In the genomic region with DNA sequence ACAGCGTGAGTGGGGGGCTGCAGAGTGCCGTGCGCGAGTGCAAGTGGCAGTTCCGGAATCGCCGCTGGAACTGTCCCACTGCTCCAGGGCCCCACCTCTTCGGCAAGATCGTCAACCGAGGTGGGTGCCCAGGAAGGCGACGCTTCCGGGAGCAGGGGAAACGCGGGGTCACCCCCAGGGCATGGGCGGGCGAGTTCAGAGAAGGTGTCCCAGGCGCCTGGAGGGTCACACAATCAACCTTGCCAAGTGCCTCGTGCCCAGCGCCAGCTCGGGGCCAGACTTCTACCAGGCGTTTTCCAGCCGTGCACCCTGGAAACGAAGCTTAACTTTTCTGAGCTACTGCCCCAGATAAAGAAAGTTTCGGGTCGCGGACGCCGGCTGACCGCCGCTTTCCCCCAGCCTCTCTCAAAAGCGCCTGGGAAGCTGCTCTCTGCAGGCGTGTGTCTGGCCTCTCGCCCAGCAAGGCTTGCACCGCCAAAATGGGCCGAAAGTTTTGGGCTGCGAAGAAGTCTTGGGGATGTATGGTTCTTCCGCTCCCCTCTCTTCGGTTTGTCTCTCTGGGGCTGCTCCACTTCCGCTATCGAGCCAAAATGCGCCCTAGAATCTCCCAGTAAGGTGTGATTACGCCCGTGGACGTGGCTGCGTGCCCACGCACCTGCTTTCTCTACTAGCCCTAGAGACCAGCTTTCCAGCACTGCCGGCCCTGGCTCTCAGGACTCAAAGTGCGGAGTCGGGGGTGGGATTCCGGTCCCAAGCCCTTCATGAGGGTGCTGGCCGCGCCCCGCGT, we compare ENCODE assay signal across 9 cellular contexts. TPM values are rescaled to one million over a fixed set of nuclear protein-coding genes. Genes with fewer than 3 reads are reported as not detected.
DNase-seq lines count a peak whose midpoint lies in the region; ATAC-seq and TF ChIP-seq lines count a peak whose summit lies in the region.
"Had no signal": no experiment of that assay in that cellular context is flagged by ENCODE, and none has a peak within 500 bp of the region (broad histone marks: within the 10 kb centered on the region; RNA-seq: fewer than 3 reads in every experiment).

No MANE protein-coding gene starts in this region.

- peak overlapping the region; percentile 88 for H3K4me3 Mint-ChIP-seq in central memory CD8-positive, alpha-beta T cell
- peak overlapping the region; percentile 89 for H3K4me3 Mint-ChIP-seq in natural killer cell

- peaks cover 11% of the 10 kb centered on the region for H3K27me3 Mint-ChIP-seq in central memory CD8-positive, alpha-beta T cell
- H3K27me3 Mint-ChIP-seq in natural killer cell (ENCODE audit: low read depth in 2 of 2) = peaks cover 25 to 32% of the 10 kb centered on the region in 2 donors

- H3K9ac ChIP-seq in BLaER1 = no peak overlapping the region

- H3K4me1 ChIP-seq in BLaER1 = peaks cover 59% of the 10 kb centered on the region

- H3K27ac ChIP-seq in BLaER1 = no peak overlapping the region

- peak overlapping the region; percentile 85 for H3K4me2 ChIP-seq in BLaER1

- no peak for TF ChIP-seq CTCF in natural killer cell (IDR thresholded peaks at IDR 0.05)

- no peaks in the 10 kb centered on the region for H3K36me3 ChIP-seq in BLaER1

- peaks cover 40% of the 10 kb centered on the region for H3K36me3 Mint-ChIP-seq in central memory CD8-positive, alpha-beta T cell (ENCODE audit: insufficient read depth)
- H3K36me3 Mint-ChIP-seq in natural killer cell = no peaks in the 10 kb centered on the region

- ATAC-seq in central memory CD8-positive, alpha-beta T cell (replicated peaks; ENCODE audit: extremely low read depth, poor library complexity, severe bottlenecking) = peak; percentile 55
- ATAC-seq in natural killer cell (peak; percentile 16 to 28 (median 21)), GM19467 (IDR thresholded peaks at IDR 0.05; ENCODE audit: unreplicated experiment) (no peak), HG02840 (IDR thresholded peaks at IDR 0.05; ENCODE audit: low FRiP score, unreplicated experiment) (no peak)

- H3K27ac Mint-ChIP-seq in central memory CD8-positive, alpha-beta T cell (ENCODE audit: low read depth) = peak overlapping the region; percentile 95
- H3K27ac Mint-ChIP-seq in natural killer cell = peak overlapping the region; percentile 73 to 94

- H3K27me3 ChIP-seq in BLaER1 = peaks cover 92% of the 10 kb centered on the region

- intact Hi-C loops in natural killer cell (cut with micrococcal nuclease) = loop anchor here (2.0 to 10.0 kb wide), 3 partner anchors 39 to 127 kb away; a partner anchor contains a TSS

- DNase-seq in NCI-H69 (lab: John Stamatoyannopoulos, UW) (peak; percentile 41), natural killer cell (peak; percentile 53), SIG-M5 (lab: John Stamatoyannopoulos, UW) (no peak), dermis blood vessel endothelial cell (no peak)
- DNase-seq in central memory CD8-positive, alpha-beta T cell (ENCODE audit: low spot score in 2 of 2) = peak; percentile 34 to 48

- H4K20me1 ChIP-seq in BLaER1 = peaks cover 61% of the 10 kb centered on the region

- no peaks in the 10 kb centered on the region for H3K9me3 Mint-ChIP-seq in central memory CD8-positive, alpha-beta T cell
- H3K9me3 Mint-ChIP-seq in natural killer cell = no peaks in the 10 kb centered on the region

- H3K4me1 Mint-ChIP-seq in central memory CD8-positive, alpha-beta T cell = peaks cover 53% of the 10 kb centered on the region
- peaks cover 53 to 54% of the 10 kb centered on the region in 2 donors for H3K4me1 Mint-ChIP-seq in natural killer cell

- no peaks in the 10 kb centered on the region for H3K9me3 ChIP-seq in BLaER1

- peak overlapping the region; percentile 59 for H3K4me3 ChIP-seq in BLaER1

RNA-seq across cellular contexts. Expression of a gene that starts 1.7 kb away (rescaled TPM):
- total RNA-seq in natural killer cell = 1 to 10 TPM; 1.1 to 2.0 (median 1.7) TPM
- not detected in 2 replicates for total RNA-seq in dermis blood vessel endothelial cell
- total RNA-seq: glomerular endothelial cell had no signal

RNA-seq across cellular contexts. Expression of a gene that starts 8.3 kb away (rescaled TPM):
- total RNA-seq in natural killer cell (1 to 10 TPM; 7.9 to 10.0 (median 8.2) TPM), dermis blood vessel endothelial cell (0.05 TPM in 1 of 2 replicates, not detected in the other)
- total RNA-seq: glomerular endothelial cell had no signal

RNA-seq across cellular contexts. Expression of a gene that starts 19.4 kb away (rescaled TPM):
- total RNA-seq in natural killer cell (1 to 10 TPM; 1.1 to 3.4 (median 1.4) TPM), dermis blood vessel endothelial cell (under 0.01 and 0.19 TPM in 2 replicates)

RNA-seq across cellular contexts. Expression of a gene that starts 22.5 kb away (rescaled TPM):
- total RNA-seq in natural killer cell = 100 to 1,000 TPM in 1 of 3 donors, 10 to 100 TPM in 2; 80.7 to 114 (median 88.4) TPM
- 46.1 and 61.5 TPM in 2 replicates for total RNA-seq in dermis blood vessel endothelial cell

RNA-seq across cellular contexts. Expression of a gene that starts 38.8 kb away (rescaled TPM):
- total RNA-seq in natural killer cell = 100 to 1,000 TPM in 1 of 3 donors, 10 to 100 TPM in 2; 76.4 to 100 (median 81.1) TPM
- 40.3 and 48.2 TPM in 2 replicates for total RNA-seq in dermis blood vessel endothelial cell

Comparison
In these comparisons a context has a peak if more than half of its experiments do, and no peak if none do; other contexts are left out.
1. DNase-seq: peak in NCI-H69 (single experiment), central memory CD8-positive, alpha-beta T cell (2 of 2) and natural killer cell (single experiment); none in SIG-M5 (single experiment) and dermis blood vessel endothelial cell (single experiment).
2. ATAC-seq: peak in central memory CD8-positive, alpha-beta T cell (single experiment) and natural killer cell (3 of 3); none in GM19467 (single experiment) and HG02840 (single experiment).